Comparison of ENCODE assay signal across 10 cellular contexts in the genomic region with DNA sequence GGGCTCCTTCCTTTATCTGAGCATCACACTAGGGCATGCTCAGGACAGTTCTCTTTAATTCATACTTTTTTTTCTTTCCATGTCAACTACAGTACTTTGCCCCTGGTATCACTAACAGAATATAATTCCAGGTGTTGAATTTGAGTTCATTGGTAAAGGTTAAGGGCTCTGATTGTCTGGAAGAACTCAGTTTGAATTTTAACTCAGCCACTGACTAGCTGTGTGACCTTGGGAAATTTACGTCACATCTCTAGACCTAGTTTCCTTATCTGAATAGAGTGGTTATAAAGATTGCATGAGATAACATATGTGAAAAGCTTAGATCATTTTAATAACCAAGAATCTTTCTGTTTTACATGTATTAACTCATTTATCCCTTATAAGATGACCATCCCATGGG. TPM values are rescaled to one million over a fixed set of nuclear protein-coding genes. Genes with fewer than 3 reads are reported as not detected.
A peak's percentile ranks its signal among the peaks of the same experiment; 100 is the strongest.
DNase-seq lines count a peak whose midpoint lies in the region; ATAC-seq, FAIRE-seq and TF ChIP-seq lines count a peak whose summit lies in the region.
"Had no signal": no experiment of that assay in that cellular context is flagged by ENCODE, and none has a peak within 500 bp of the region (broad histone marks: within the 10 kb centered on the region; RNA-seq: fewer than 3 reads in every experiment).

No MANE protein-coding gene starts in this region.

- H3K79me2 ChIP-seq in endothelial cell of umbilical vein (ENCODE audit: control insufficient read depth, insufficient read depth, low read length), result no peaks in the 10 kb centered on the region

- H3K4me2 ChIP-seq in endothelial cell of umbilical vein (ENCODE audit: insufficient read depth, low read length), result peak overlapping the region; percentile 53

- TF ChIP-seq POLR2A in endothelial cell of umbilical vein (IDR thresholded peaks at IDR 0.05; ENCODE audit: low read depth, low read length) (no peak), right lobe of liver (IDR thresholded peaks at IDR 0.05) (no peak)

- H3K9ac ChIP-seq in endothelial cell of umbilical vein (replicated peaks; ENCODE audit: extremely low read depth, insufficient read depth, low read length), result no peak overlapping the region

- DNase-seq in endothelial cell of umbilical vein (ENCODE audit: low read depth, low spot score) (no peak), right lobe of liver (no peak), left ventricle myocardium superior (no peak), upper lobe of right lung (no peak), SW480 (ENCODE audit: low spot score) (no peak)
- DNase-seq: NCI-H446 treated with DMSO at 0.1 percent for 48 hours had no signal

- ATAC-seq in GM18517 (IDR thresholded peaks at IDR 0.05; ENCODE audit: unreplicated experiment) (peak; percentile 19), GM21390 (IDR thresholded peaks at IDR 0.05; ENCODE audit: unreplicated experiment) (peak; percentile 21), HG03175 (IDR thresholded peaks at IDR 0.05; ENCODE audit: unreplicated experiment) (peak; percentile 23), right lobe of liver (no peak), left ventricle myocardium superior (no peak), upper lobe of right lung (no peak)

- no TSS peak for BruUV-seq in endothelial cell of umbilical vein (replicated peaks; lab: Mats Ljungman, UMichigan)

- 23% methylated on average over 1 of the region's 1 CpG for WGBS in right lobe of liver (ENCODE audit: insufficient coverage, low coverage, low lambda C conversion rate, missing lambda C conversion rate)

- H3K4me3 ChIP-seq in endothelial cell of umbilical vein (replicated peaks in 1 of 3; ENCODE audit: insufficient read depth in 1 of 3, low read depth in 1 of 3, low read length in 3 of 3) (no peak overlapping the region), right lobe of liver (no peak overlapping the region), upper lobe of right lung (no peak overlapping the region)

- no peaks in the 10 kb centered on the region for H4K20me1 ChIP-seq in endothelial cell of umbilical vein (replicated peaks; ENCODE audit: control insufficient read depth, extremely low read depth, insufficient read depth, low read length)

- CTCF ChIA-PET in endothelial cell of umbilical vein (lab: Charles Lee), result interaction anchor here (0.7 to 2.5 kb wide), 7 partner anchors 8 to 356 kb away, joined by 3 to 13 read pairs (median 5); a partner anchor contains a TSS

- POLR2A ChIA-PET in endothelial cell of umbilical vein (lab: Charles Lee), result no interaction called here

- intact Hi-C loops in endothelial cell of umbilical vein (cut with micrococcal nuclease) (no loop called here), right lobe of liver (cut with DNase I) (no loop called here), left ventricle myocardium superior (cut with micrococcal nuclease) (no loop called here), upper lobe of right lung (cut with DNase I) (no loop called here)

- H3K36me3 ChIP-seq in endothelial cell of umbilical vein (ENCODE audit: control insufficient read depth in 2 of 2, extremely low read depth in 1 of 2, insufficient read depth in 2 of 2, low read length in 2 of 2) (no peaks in the 10 kb centered on the region), right lobe of liver (no peaks in the 10 kb centered on the region), upper lobe of right lung (no peaks in the 10 kb centered on the region)

- dilution Hi-C loops in endothelial cell of umbilical vein (cut with MboI; ENCODE audit: extremely low pct_ligation_motif_present, low sequenced_read_pairs), result no loop called here

- H3K4me1 ChIP-seq in endothelial cell of umbilical vein (ENCODE audit: control insufficient read depth, extremely low read depth, insufficient read depth, low read length) (peaks cover 22% of the 10 kb centered on the region), right lobe of liver (no peaks in the 10 kb centered on the region), upper lobe of right lung (no peaks in the 10 kb centered on the region)

- no peaks in the 10 kb centered on the region for H3K9me1 ChIP-seq in endothelial cell of umbilical vein (replicated peaks; ENCODE audit: control insufficient read depth, extremely low read depth, insufficient read depth, low read length)

- H3K9me3 ChIP-seq in endothelial cell of umbilical vein (replicated peaks; ENCODE audit: control insufficient read depth, insufficient read depth, low read length), result peaks cover 4% of the 10 kb centered on the region
- H3K9me3 ChIP-seq in right lobe of liver, result no peaks in the 10 kb centered on the region
- no peaks in the 10 kb centered on the region for H3K9me3 ChIP-seq in upper lobe of right lung

- H3K27me3 ChIP-seq in endothelial cell of umbilical vein (ENCODE audit: control insufficient read depth in 2 of 2, insufficient read depth in 2 of 2, low read length in 2 of 2) (no peaks in the 10 kb centered on the region), right lobe of liver (no peaks in the 10 kb centered on the region), upper lobe of right lung (no peaks in the 10 kb centered on the region)

- no peak for FAIRE-seq in endothelial cell of umbilical vein (lab: Jason Lieb, UNC)

- H3K27ac ChIP-seq in endothelial cell of umbilical vein (ENCODE audit: insufficient read depth, low read depth, low read length) (peak overlapping the region; percentile 45), right lobe of liver (no peak overlapping the region), upper lobe of right lung (no peak overlapping the region)
- H3K27ac ChIP-seq: HL-60 had no signal

- TF ChIP-seq CTCF in endothelial cell of umbilical vein (IDR thresholded peaks at IDR 0.05; ENCODE audit: extremely low read depth in 1 of 2, insufficient read depth in 1 of 2, low read depth in 1 of 2, low read length in 2 of 2) (no peak), right lobe of liver (IDR thresholded peaks at IDR 0.05) (no peak), upper lobe of right lung (IDR thresholded peaks at IDR 0.05) (no peak)

- peak overlapping the region; percentile 58 for H2AFZ ChIP-seq in endothelial cell of umbilical vein (ENCODE audit: low read depth, low read length)

TF ChIP-seq in endothelial cell of umbilical vein, 7 proteins besides CTCF, POLR2A, EP300 and RAD21:
- no peak for TF ChIP-seq JUN (IDR thresholded peaks at IDR 0.05; ENCODE audit: borderline replicate concordance, insufficient read depth, insufficient read length, low read depth)
- no peak for TF ChIP-seq FOS (IDR thresholded peaks at IDR 0.05; ENCODE audit: borderline replicate concordance, insufficient read depth, low read length)
- TF ChIP-seq MYC (IDR thresholded peaks at IDR 0.05; ENCODE audit: low read depth, low read length), result no peak
- no peak for TF ChIP-seq GATA2 (IDR thresholded peaks at IDR 0.05; ENCODE audit: insufficient read depth, insufficient read length, low read depth, low read length)
- TF ChIP-seq, protein P1, sequence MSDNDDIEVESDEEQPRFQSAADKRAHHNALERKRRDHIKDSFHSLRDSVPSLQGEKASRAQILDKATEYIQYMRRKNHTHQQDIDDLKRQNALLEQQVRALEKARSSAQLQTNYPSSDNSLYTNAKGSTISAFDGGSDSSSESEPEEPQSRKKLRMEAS (IDR thresholded peaks at IDR 0.05; ENCODE audit: insufficient read depth, insufficient read length), result no peak
- TF ChIP-seq POLR2AphosphoS5 (IDR thresholded peaks at IDR 0.05; ENCODE audit: insufficient read depth, low read depth, low read length), result no peak
- TF ChIP-seq EZH2 (IDR thresholded peaks at IDR 0.05; ENCODE audit: borderline replicate concordance, low read depth, low read length, severe bottlenecking), result no peak

RNA-seq across cellular contexts. Expression of a gene that starts 15.9 kb away (rescaled TPM):
- total RNA-seq in endothelial cell of umbilical vein, result 14.5 and 14.7 TPM in 2 replicates
- polyA plus RNA-seq in endothelial cell of umbilical vein, result 5.2 and 5.5 TPM in 2 replicates
- polyA plus RNA-seq in endothelial cell of umbilical vein (2011; cell fraction: cytosol; rRNA removed), result 4.9 and 5.3 TPM in 2 replicates
- polyA plus RNA-seq in endothelial cell of umbilical vein (2011; cell fraction: nucleus; rRNA removed), result 16.2 and 16.9 TPM in 2 replicates
- 7.1 and 7.5 TPM in 2 replicates for polyA plus RNA-seq in endothelial cell of umbilical vein (2012)
- 15.4 and 18.4 TPM in 2 replicates for polyA minus RNA-seq in endothelial cell of umbilical vein
- polyA minus RNA-seq in endothelial cell of umbilical vein (2011; cell fraction: cytosol; rRNA and poly(A)+ RNA removed), result 9.8 TPM
- polyA minus RNA-seq in endothelial cell of umbilical vein (2011; cell fraction: nucleus; rRNA and poly(A)+ RNA removed), result 21.8 and 26.7 TPM in 2 replicates
- total RNA-seq in right lobe of liver, result 1 to 10 TPM; 4.0 to 7.9 (median 4.8) TPM
- total RNA-seq in left ventricle myocardium superior, result 18.3 TPM
- total RNA-seq in upper lobe of right lung, result 14.8 TPM

Comparison
In these comparisons a context has a peak if more than half of its experiments do, and no peak if none do; other contexts are left out.
1. ATAC-seq: peak in GM18517 (single experiment), GM21390 (single experiment) and HG03175 (single experiment); none in right lobe of liver (0 of 4), left ventricle myocardium superior (single experiment) and upper lobe of right lung (single experiment).